In the genomic region with DNA sequence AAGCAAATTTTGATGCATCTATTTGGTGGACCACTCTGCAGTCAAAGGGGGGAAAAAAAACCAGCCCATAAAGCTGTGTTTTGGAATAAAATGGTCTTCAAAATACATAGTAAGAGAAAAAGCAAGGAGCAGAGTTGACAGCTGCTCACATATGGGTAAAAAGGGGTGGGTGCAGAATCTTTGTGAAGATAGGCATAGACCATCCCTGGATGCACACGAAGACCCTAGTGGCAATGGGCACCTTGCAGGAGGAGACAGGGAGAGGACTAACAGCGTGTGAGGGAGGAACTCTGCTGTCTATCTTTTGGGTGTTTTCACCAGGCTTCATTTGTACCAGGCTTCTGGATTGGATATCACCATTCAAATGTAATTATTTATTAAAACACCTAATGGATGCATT, we compare ENCODE assay signal across 2 cellular contexts.
TF ChIP-seq lines count a peak whose summit lies in the region.

No MANE protein-coding gene starts in this region.

TF ChIP-seq in GM23338, 12 proteins besides CTCF, POLR2A, EP300 and RAD21 (continues in another document):
- TF ChIP-seq ZNF331 (CRISPR knock-in tag; IDR thresholded peaks at IDR 0.05; ENCODE audit: low read depth) (no peak), REST (IDR thresholded peaks at IDR 0.05; ENCODE audit: unreplicated experiment) (no peak), EZH2 (IDR thresholded peaks at IDR 0.05; ENCODE audit: low read depth, unreplicated experiment) (no peak), STAT1 (IDR thresholded peaks at IDR 0.05; ENCODE audit: unreplicated experiment) (no peak), CREB1 (CRISPR knock-in tag; IDR thresholded peaks at IDR 0.05; ENCODE audit: low read depth) (no peak), NANOG (IDR thresholded peaks at IDR 0.05; ENCODE audit: borderline replicate concordance) (no peak), EZH2phosphoT487 (IDR thresholded peaks at IDR 0.05; ENCODE audit: unreplicated experiment) (no peak), ZNF114 (CRISPR knock-in tag; IDR thresholded peaks at IDR 0.05) (no peak), POLR2AphosphoS5 (IDR thresholded peaks at IDR 0.05; ENCODE audit: low read depth) (no peak; the same call in 1 of the 2 replicates), JUNB (IDR thresholded peaks at IDR 0.05; ENCODE audit: unreplicated experiment) (no peak)
- TF ChIP-seq, protein P1, sequence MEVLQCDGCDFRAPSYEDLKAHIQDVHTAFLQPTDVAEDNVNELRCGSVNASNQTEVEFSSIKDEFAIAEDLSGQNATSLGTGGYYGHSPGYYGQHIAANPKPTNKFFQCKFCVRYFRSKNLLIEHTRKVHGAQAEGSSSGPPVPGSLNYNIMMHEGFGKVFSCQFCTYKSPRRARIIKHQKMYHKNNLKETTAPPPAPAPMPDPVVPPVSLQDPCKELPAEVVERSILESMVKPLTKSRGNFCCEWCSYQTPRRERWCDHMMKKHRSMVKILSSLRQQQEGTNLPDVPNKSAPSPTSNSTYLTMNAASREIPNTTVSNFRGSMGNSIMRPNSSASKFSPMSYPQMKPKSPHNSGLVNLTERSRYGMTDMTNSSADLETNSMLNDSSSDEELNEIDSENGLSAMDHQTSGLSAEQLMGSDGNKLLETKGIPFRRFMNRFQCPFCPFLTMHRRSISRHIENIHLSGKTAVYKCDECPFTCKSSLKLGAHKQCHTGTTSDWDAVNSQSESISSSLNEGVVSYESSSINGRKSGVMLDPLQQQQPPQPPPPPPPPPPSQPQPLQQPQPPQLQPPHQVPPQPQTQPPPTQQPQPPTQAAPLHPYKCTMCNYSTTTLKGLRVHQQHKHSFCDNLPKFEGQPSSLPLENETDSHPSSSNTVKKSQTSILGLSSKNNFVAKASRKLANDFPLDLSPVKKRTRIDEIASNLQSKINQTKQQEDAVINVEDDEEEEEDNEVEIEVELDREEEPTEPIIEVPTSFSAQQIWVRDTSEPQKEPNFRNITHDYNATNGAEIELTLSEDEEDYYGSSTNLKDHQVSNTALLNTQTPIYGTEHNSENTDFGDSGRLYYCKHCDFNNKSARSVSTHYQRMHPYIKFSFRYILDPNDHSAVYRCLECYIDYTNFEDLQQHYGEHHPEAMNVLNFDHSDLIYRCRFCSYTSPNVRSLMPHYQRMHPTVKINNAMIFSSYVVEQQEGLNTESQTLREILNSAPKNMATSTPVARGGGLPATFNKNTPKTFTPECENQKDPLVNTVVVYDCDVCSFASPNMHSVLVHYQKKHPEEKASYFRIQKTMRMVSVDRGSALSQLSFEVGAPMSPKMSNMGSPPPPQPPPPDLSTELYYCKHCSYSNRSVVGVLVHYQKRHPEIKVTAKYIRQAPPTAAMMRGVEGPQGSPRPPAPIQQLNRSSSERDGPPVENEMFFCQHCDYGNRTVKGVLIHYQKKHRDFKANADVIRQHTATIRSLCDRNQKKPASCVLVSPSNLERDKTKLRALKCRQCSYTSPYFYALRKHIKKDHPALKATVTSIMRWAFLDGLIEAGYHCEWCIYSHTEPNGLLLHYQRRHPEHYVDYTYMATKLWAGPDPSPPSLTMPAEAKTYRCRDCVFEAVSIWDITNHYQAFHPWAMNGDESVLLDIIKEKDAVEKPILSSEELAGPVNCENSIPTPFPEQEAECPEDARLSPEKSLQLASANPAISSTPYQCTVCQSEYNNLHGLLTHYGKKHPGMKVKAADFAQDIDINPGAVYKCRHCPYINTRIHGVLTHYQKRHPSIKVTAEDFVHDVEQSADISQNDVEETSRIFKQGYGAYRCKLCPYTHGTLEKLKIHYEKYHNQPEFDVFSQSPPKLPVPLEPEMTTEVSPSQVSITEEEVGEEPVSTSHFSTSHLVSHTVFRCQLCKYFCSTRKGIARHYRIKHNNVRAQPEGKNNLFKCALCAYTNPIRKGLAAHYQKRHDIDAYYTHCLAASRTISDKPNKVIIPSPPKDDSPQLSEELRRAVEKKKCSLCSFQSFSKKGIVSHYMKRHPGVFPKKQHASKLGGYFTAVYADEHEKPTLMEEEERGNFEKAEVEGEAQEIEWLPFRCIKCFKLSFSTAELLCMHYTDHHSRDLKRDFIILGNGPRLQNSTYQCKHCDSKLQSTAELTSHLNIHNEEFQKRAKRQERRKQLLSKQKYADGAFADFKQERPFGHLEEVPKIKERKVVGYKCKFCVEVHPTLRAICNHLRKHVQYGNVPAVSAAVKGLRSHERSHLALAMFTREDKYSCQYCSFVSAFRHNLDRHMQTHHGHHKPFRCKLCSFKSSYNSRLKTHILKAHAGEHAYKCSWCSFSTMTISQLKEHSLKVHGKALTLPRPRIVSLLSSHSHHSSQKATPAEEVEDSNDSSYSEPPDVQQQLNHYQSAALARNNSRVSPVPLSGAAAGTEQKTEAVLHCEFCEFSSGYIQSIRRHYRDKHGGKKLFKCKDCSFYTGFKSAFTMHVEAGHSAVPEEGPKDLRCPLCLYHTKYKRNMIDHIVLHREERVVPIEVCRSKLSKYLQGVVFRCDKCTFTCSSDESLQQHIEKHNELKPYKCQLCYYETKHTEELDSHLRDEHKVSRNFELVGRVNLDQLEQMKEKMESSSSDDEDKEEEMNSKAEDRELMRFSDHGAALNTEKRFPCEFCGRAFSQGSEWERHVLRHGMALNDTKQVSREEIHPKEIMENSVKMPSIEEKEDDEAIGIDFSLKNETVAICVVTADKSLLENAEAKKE (CRISPR knock-in tag; IDR thresholded peaks at IDR 0.05), result no peak

TF ChIP-seq in GM12878, 131 proteins besides CTCF, POLR2A, EP300 and RAD21:
- TF ChIP-seq TCF3 (IDR thresholded peaks at IDR 0.05; ENCODE audit: borderline replicate concordance, insufficient read depth, low read depth, low read length), result no peak
- TF ChIP-seq RAD51 (IDR thresholded peaks at IDR 0.05), result no peak
- TF ChIP-seq KLF5 (IDR thresholded peaks at IDR 0.05; ENCODE audit: partially characterized antibody), result no peak
- peak; percentile 66; the same call in 1 of the 2 replicates for TF ChIP-seq POLR2AphosphoS5 (IDR thresholded peaks at IDR 0.05; ENCODE audit: low read length)
